ENCODE assay signal across 9 cellular contexts in genomic region chr16:68744744-68745280, GRCh38. TPM values are rescaled to one million over a fixed set of nuclear protein-coding genes. Genes with fewer than 3 reads are reported as not detected.
A peak's percentile ranks its signal among the peaks of the same experiment; 100 is the strongest.
DNase-seq lines count a peak whose midpoint lies in the region; ATAC-seq and TF ChIP-seq lines count a peak whose summit lies in the region.
"Had no signal": no experiment of that assay in that cellular context is flagged by ENCODE, and none has a peak within 500 bp of the region (broad histone marks: within the 10 kb centered on the region; RNA-seq: fewer than 3 reads in every experiment).

No MANE protein-coding gene starts in this region.

- H2AFZ ChIP-seq in PC-3 (ENCODE audit: low read length) = no peak overlapping the region

- TF ChIP-seq RAD21 in Ishikawa (IDR thresholded peaks at IDR 0.05; ENCODE audit: low read depth) = peak; percentile 37; the same call in 1 of the 2 replicates

- in situ Hi-C loops in transverse colon (cut with MboI; ENCODE audit: low pct_ligation_motif_present in 1 of 4, low pct_unique_long_range_greater_than_20kb in 1 of 4, low sequenced_read_pairs in 3 of 4) = no loop called here

- peaks cover 69% of the 10 kb centered on the region for H3K4me1 ChIP-seq in PC-3 (ENCODE audit: insufficient read depth, low read length)
- peaks cover 5 to 77% (median 49%) of the 10 kb centered on the region in 4 donors for H3K4me1 ChIP-seq in transverse colon

- TF ChIP-seq CTCF in PC-3 (conservative IDR thresholded peaks at IDR 0.05; ENCODE audit: low read depth, low read length) (no peak), transverse colon (IDR thresholded peaks at IDR 0.05) (no peak)

- no TSS peak for BruUV-seq in PC-3 (replicated peaks; lab: Mats Ljungman, UMichigan)

- intact Hi-C loops in PC-3 (cut with micrococcal nuclease) (no loop called here), transverse colon (cut with DNase I; ENCODE audit: low total_unique reads) (no loop called here)

- 47% methylated on average over 11 of the region's 11 CpGs; no CpG with 5 or more reads in 1 of the 2 donors for WGBS in transverse colon (ENCODE audit: low coverage in 1 of 2), 2 donors

- H3K9ac ChIP-seq in PC-3 (ENCODE audit: low read length) = peak overlapping the region; percentile 77

- CTCF ChIA-PET in PC-3 (lab: Charles Lee) = no interaction called here

- no peaks in the 10 kb centered on the region for H3K9me2 ChIP-seq in PC-3 (replicated peaks; ENCODE audit: low read length)

- POLR2A ChIA-PET in PC-3 (lab: Charles Lee; ENCODE audit: unreplicated experiment) = interaction anchor here (0.5 kb wide), 1 partner anchor 13 kb away, joined by 5 read pairs; no protein-coding TSS in a partner anchor

- H3K27ac ChIP-seq in PC-3 (ENCODE audit: low read length) (peak overlapping the region; percentile 98), transverse colon (peak overlapping the region; percentile 84 to 91 (median 85))

- peaks cover 80% of the 10 kb centered on the region for H3K79me2 ChIP-seq in PC-3 (ENCODE audit: low read length)

- H3K4me2 ChIP-seq in PC-3 (ENCODE audit: low read length) = peak overlapping the region; percentile 89

- 0 out of 2 replicates have a peak, but pooled peaks cover 5% of the 10 kb centered on the region for H4K20me1 ChIP-seq in PC-3 (ENCODE audit: low read length)

- TF ChIP-seq EP300 in Ishikawa (IDR thresholded peaks at IDR 0.05; ENCODE audit: borderline replicate concordance) (peak; percentile 82), transverse colon (IDR thresholded peaks at IDR 0.05; ENCODE audit: low read depth) (no peak)

- TF ChIP-seq POLR2A in transverse colon (IDR thresholded peaks at IDR 0.05) = peak; percentile 58

- H3K27me3 ChIP-seq in PC-3 (ENCODE audit: low read length) (no peaks in the 10 kb centered on the region), transverse colon (no peaks in the 10 kb centered on the region)

- H3F3A ChIP-seq in PC-3 (ENCODE audit: low read length, unreplicated experiment) = peaks cover 8% of the 10 kb centered on the region

- H3K9me3 ChIP-seq in PC-3 (ENCODE audit: low read length) (no peaks in the 10 kb centered on the region), transverse colon (no peaks in the 10 kb centered on the region)

- peak; percentile 96 for DNase-seq in PC-3
- peak; percentile 28 for DNase-seq in iris pigment epithelial cell (ENCODE audit: low read depth)
- DNase-seq in transverse colon = peak; percentile 86
- DNase-seq in activated T-cell treated with anti-CD3 and anti-CD28 coated beads, Interleukin-2, amount 50 U/mL, for 48 hours = no peak
- DNase-seq: left ventricle myocardium superior, Right ventricle myocardium superior had no signal

- H3K4me3 ChIP-seq in PC-3 (ENCODE audit: low read length) (peak overlapping the region; percentile 62), transverse colon (no peak overlapping the region)

- ATAC-seq in PC-3 (peak; percentile 81), GM21723 (IDR thresholded peaks at IDR 0.05; ENCODE audit: unreplicated experiment) (no peak), GM21529 (IDR thresholded peaks at IDR 0.05; ENCODE audit: unreplicated experiment) (no peak)
- ATAC-seq: left ventricle myocardium superior had no signal

- peaks cover 4% of the 10 kb centered on the region; the same call in 1 of the 2 replicates for H3K36me3 ChIP-seq in PC-3 (ENCODE audit: low read depth, low read length)
- no peaks in the 10 kb centered on the region for H3K36me3 ChIP-seq in transverse colon

TF ChIP-seq in Ishikawa, 13 proteins besides CTCF, POLR2A, EP300 and RAD21:
- TF ChIP-seq EGR1 (IDR thresholded peaks at IDR 0.05) (no peak), NFIC (IDR thresholded peaks at IDR 0.05) (0 out of 2 replicates have a peak, but pooled peaks have one; percentile 51), TAF1 (IDR thresholded peaks at IDR 0.05; ENCODE audit: low read depth) (peak; percentile 21; the same call in 1 of the 2 replicates), TCF12 (IDR thresholded peaks at IDR 0.05; ENCODE audit: low read depth) (peak; percentile 89), CREB1 (IDR thresholded peaks at IDR 0.05; ENCODE audit: low read depth) (no peak), CEBPB (IDR thresholded peaks at IDR 0.05) (peak; percentile 86), TEAD4 (IDR thresholded peaks at IDR 0.05) (peak; percentile 44; the same call in 1 of the 2 replicates), FOXM1 (IDR thresholded peaks at IDR 0.05; ENCODE audit: borderline replicate concordance, low read depth) (peak; percentile 62; the same call in 1 of the 2 replicates), ZBTB7A (IDR thresholded peaks at IDR 0.05; ENCODE audit: low read depth) (no peak), YY1 (IDR thresholded peaks at IDR 0.05; ENCODE audit: low read depth) (no peak)
- TF ChIP-seq, protein P1, sequence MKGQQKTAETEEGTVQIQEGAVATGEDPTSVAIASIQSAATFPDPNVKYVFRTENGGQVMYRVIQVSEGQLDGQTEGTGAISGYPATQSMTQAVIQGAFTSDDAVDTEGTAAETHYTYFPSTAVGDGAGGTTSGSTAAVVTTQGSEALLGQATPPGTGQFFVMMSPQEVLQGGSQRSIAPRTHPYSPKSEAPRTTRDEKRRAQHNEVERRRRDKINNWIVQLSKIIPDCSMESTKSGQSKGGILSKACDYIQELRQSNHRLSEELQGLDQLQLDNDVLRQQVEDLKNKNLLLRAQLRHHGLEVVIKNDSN (IDR thresholded peaks at IDR 0.05) = no peak
- TF ChIP-seq, protein P2, sequence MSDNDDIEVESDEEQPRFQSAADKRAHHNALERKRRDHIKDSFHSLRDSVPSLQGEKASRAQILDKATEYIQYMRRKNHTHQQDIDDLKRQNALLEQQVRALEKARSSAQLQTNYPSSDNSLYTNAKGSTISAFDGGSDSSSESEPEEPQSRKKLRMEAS (IDR thresholded peaks at IDR 0.05) = peak; percentile 56; the same call in 1 of the 2 replicates
- TF ChIP-seq, protein P3, sequence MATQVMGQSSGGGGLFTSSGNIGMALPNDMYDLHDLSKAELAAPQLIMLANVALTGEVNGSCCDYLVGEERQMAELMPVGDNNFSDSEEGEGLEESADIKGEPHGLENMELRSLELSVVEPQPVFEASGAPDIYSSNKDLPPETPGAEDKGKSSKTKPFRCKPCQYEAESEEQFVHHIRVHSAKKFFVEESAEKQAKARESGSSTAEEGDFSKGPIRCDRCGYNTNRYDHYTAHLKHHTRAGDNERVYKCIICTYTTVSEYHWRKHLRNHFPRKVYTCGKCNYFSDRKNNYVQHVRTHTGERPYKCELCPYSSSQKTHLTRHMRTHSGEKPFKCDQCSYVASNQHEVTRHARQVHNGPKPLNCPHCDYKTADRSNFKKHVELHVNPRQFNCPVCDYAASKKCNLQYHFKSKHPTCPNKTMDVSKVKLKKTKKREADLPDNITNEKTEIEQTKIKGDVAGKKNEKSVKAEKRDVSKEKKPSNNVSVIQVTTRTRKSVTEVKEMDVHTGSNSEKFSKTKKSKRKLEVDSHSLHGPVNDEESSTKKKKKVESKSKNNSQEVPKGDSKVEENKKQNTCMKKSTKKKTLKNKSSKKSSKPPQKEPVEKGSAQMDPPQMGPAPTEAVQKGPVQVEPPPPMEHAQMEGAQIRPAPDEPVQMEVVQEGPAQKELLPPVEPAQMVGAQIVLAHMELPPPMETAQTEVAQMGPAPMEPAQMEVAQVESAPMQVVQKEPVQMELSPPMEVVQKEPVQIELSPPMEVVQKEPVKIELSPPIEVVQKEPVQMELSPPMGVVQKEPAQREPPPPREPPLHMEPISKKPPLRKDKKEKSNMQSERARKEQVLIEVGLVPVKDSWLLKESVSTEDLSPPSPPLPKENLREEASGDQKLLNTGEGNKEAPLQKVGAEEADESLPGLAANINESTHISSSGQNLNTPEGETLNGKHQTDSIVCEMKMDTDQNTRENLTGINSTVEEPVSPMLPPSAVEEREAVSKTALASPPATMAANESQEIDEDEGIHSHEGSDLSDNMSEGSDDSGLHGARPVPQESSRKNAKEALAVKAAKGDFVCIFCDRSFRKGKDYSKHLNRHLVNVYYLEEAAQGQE (IDR thresholded peaks at IDR 0.05; ENCODE audit: low read depth) = no peak

RNA-seq across cellular contexts. Expression of gene CDH1, which starts 7.7 kb away (rescaled TPM):
- total RNA-seq in PC-3 (2014; rRNA removed) (100 and 124 TPM in 2 replicates), transverse colon (100 to 1,000 TPM; 190 to 551 (median 434) TPM)
- total RNA-seq: left ventricle myocardium superior, Right ventricle myocardium superior had no signal

Comparison
In these comparisons a context has a peak if more than half of its experiments do, and no peak if none do; other contexts are left out.
1. DNase-seq: peak in PC-3 (single experiment), iris pigment epithelial cell (single experiment) and transverse colon (single experiment); none in activated T-cell treated with anti-CD3 and anti-CD28 coated beads, Interleukin-2, amount 50 U/mL, for 48 hours (0 of 2).